Comparison of ENCODE assay signal across 1 cellular context in genomic region chr19:9847087-9847671, GRCh38.
TF ChIP-seq lines count a peak whose summit lies in the region.

No MANE protein-coding gene starts in this region.

TF ChIP-seq in HEK293, 187 proteins besides CTCF, POLR2A, EP300 and RAD21 (continued from another document):
- TF ChIP-seq ZNF645 (tag by site-specific recombination; IDR thresholded peaks at IDR 0.05) (no peak), HIC1 (tag by site-specific recombination; IDR thresholded peaks at IDR 0.05) (peak; percentile 22; the same call in 1 of the 2 replicates), ZNF404 (tag by site-specific recombination; IDR thresholded peaks at IDR 0.05) (no peak), ZNF157 (tag by site-specific recombination; IDR thresholded peaks at IDR 0.05) (no peak), ZNF560 (tag by site-specific recombination; IDR thresholded peaks at IDR 0.05; ENCODE audit: borderline replicate concordance) (no peak), ZNF555 (tag by site-specific recombination; conservative IDR thresholded peaks at IDR 0.05) (no peak), ZSCAN23 (tag by site-specific recombination; IDR thresholded peaks at IDR 0.05) (no peak), ZNF335 (tag by site-specific recombination; conservative IDR thresholded peaks at IDR 0.05) (0 out of 2 replicates have a peak, but pooled peaks have one; percentile 31), ZNF18 (tag by site-specific recombination; IDR thresholded peaks at IDR 0.05) (peak; percentile 98), ZNF610 (tag by site-specific recombination; IDR thresholded peaks at IDR 0.05; ENCODE audit: borderline replicate concordance) (no peak), INSM2 (tag by site-specific recombination; IDR thresholded peaks at IDR 0.05) (peak; percentile 43; the same call in 1 of the 2 replicates), GLI4 (tag by site-specific recombination; IDR thresholded peaks at IDR 0.05) (0 out of 2 replicates have a peak, but pooled peaks have one; percentile 14), FEZF1 (tag by site-specific recombination; IDR thresholded peaks at IDR 0.05) (peak; percentile 43; the same call in 1 of the 2 replicates), KLF1 (tag by site-specific recombination; IDR thresholded peaks at IDR 0.05) (peak; percentile 42), OSR2 (tag by site-specific recombination; IDR thresholded peaks at IDR 0.05) (peak; percentile 82), ZFP37 (tag by site-specific recombination; IDR thresholded peaks at IDR 0.05) (0 out of 2 replicates have a peak, but pooled peaks have one; percentile 38), SCRT2 (tag by site-specific recombination; IDR thresholded peaks at IDR 0.05) (no peak), ZNF830 (tag by site-specific recombination; IDR thresholded peaks at IDR 0.05; ENCODE audit: low read depth) (no peak), ZIC2 (tag by site-specific recombination; IDR thresholded peaks at IDR 0.05) (peak; percentile 98), ZNF391 (tag by site-specific recombination; IDR thresholded peaks at IDR 0.05; ENCODE audit: borderline replicate concordance, low read depth) (peak; percentile 31; the same call in 1 of the 2 replicates), ZNF239 (tag by site-specific recombination; IDR thresholded peaks at IDR 0.05) (no peak), ATF2 (tag by site-specific recombination; IDR thresholded peaks at IDR 0.05; ENCODE audit: low read depth) (no peak), ZNF639 (tag by site-specific recombination; IDR thresholded peaks at IDR 0.05) (peak; percentile 72), ZNF600 (tag by site-specific recombination; IDR thresholded peaks at IDR 0.05) (peak; percentile 96), MYNN (tag by site-specific recombination; IDR thresholded peaks at IDR 0.05; ENCODE audit: borderline replicate concordance) (no peak), ZFP69B (tag by site-specific recombination; IDR thresholded peaks at IDR 0.05) (peak; percentile 45; the same call in 1 of the 2 replicates), ZNF701 (tag by site-specific recombination; IDR thresholded peaks at IDR 0.05) (no peak), ZFHX2 (tag by site-specific recombination; conservative IDR thresholded peaks at IDR 0.05) (peak; percentile 46), ZNF768 (tag by site-specific recombination; IDR thresholded peaks at IDR 0.05) (no peak), ZBTB21 (tag by site-specific recombination; IDR thresholded peaks at IDR 0.05) (0 out of 2 replicates have a peak, but pooled peaks have one; percentile 28), KLF17 (tag by site-specific recombination; IDR thresholded peaks at IDR 0.05) (peak; percentile 66; the same call in 1 of the 2 replicates), ZNF324 (tag by site-specific recombination; IDR thresholded peaks at IDR 0.05) (peak; percentile 76; the same call in 1 of the 2 replicates), PATZ1 (tag by site-specific recombination; IDR thresholded peaks at IDR 0.05) (peak; percentile 81), ZNF2 (tag by site-specific recombination; IDR thresholded peaks at IDR 0.05) (peak; percentile 72), ZBTB44 (tag by site-specific recombination; IDR thresholded peaks at IDR 0.05) (no peak), ZNF692 (tag by site-specific recombination; IDR thresholded peaks at IDR 0.05) (peak; percentile 70), ZNF558 (tag by site-specific recombination; IDR thresholded peaks at IDR 0.05) (no peak), ZSCAN4 (tag by site-specific recombination; IDR thresholded peaks at IDR 0.05) (0 out of 2 replicates have a peak, but pooled peaks have one; percentile 8), ZFP3 (tag by site-specific recombination; IDR thresholded peaks at IDR 0.05; ENCODE audit: low read depth) (no peak), TCF7L2 (IDR thresholded peaks at IDR 0.05; ENCODE audit: borderline replicate concordance, low read depth, low read length) (no peak), GLIS1 (tag by site-specific recombination; IDR thresholded peaks at IDR 0.05) (peak; percentile 96), ZNF223 (tag by site-specific recombination; IDR thresholded peaks at IDR 0.05) (no peak), ZNF10 (tag by site-specific recombination; IDR thresholded peaks at IDR 0.05) (no peak)
